Comparison of ENCODE assay signal across 8 cellular contexts in genomic region chr19:6536138-6536671, GRCh38.
DNase-seq lines count a peak whose midpoint lies in the region; ATAC-seq and TF ChIP-seq lines count a peak whose summit lies in the region.

No MANE protein-coding gene starts in this region.

- peaks cover 53% of the 10 kb centered on the region for H3K79me2 ChIP-seq in OCI-LY3 (ENCODE audit: low read length)

- H3K4me1 ChIP-seq in BLaER1 treated with 17β-estradiol and CSF1 and Interleukin-3, amounts not matched to agents 10 nM and 100 nM: peaks cover 45 to 72% (median 59%) of the 10 kb centered on the region in 10 experiments
- peaks cover 48% of the 10 kb centered on the region for H3K4me1 ChIP-seq in OCI-LY3 (ENCODE audit: low read length)

- H3K9ac ChIP-seq in BLaER1 treated with 17β-estradiol and CSF1 and Interleukin-3, amounts not matched to agents 10 nM and 100 nM: peak overlapping the region in 9 of 11 experiments; percentile 12 to 75 (median 62); a peak in 16 of 22 replicates
- H3K9ac ChIP-seq in OCI-LY3 (ENCODE audit: low read length): 0 out of 2 replicates have a peak overlapping the region, but pooled peaks have one; percentile 34

- peak overlapping the region in 10 of 11 experiments; percentile 59 to 89 (median 83); a peak in 20 of 22 replicates for H3K27ac ChIP-seq in BLaER1 treated with 17β-estradiol and CSF1 and Interleukin-3, amounts not matched to agents 10 nM and 100 nM
- H3K27ac ChIP-seq in OCI-LY3 (ENCODE audit: low read length): peak overlapping the region; percentile 79

- peak overlapping the region; percentile 58 to 91 (median 69) for H3K4me2 ChIP-seq in BLaER1 treated with 17β-estradiol and CSF1 and Interleukin-3, amounts not matched to agents 10 nM and 100 nM
- peak overlapping the region; percentile 57 for H3K4me2 ChIP-seq in OCI-LY3 (ENCODE audit: low read length)

- H2AFZ ChIP-seq in OCI-LY3 (ENCODE audit: low read depth, low read length): no peak overlapping the region

- H3K27me3 ChIP-seq in BLaER1 treated with 17β-estradiol and CSF1 and Interleukin-3, amounts not matched to agents 10 nM and 100 nM: no peaks in the 10 kb centered on the region
- H3K27me3 ChIP-seq in OCI-LY3 (ENCODE audit: low read depth, low read length): no peaks in the 10 kb centered on the region

- H3K4me3 ChIP-seq in BLaER1 treated with 17β-estradiol and CSF1 and Interleukin-3, amounts not matched to agents 10 nM and 100 nM: peak overlapping the region in 1 of 10 experiments; percentile 9; a peak in 1 of 20 replicates
- H3K4me3 ChIP-seq in OCI-LY3 (ENCODE audit: low read length): peak overlapping the region; percentile 24

- peaks cover 14 to 27% (median 21%) of the 10 kb centered on the region in 11 experiments for H3K36me3 ChIP-seq in BLaER1 treated with 17β-estradiol and CSF1 and Interleukin-3, amounts not matched to agents 10 nM and 100 nM
- peaks cover 81% of the 10 kb centered on the region for H3K36me3 ChIP-seq in OCI-LY3 (replicated peaks; ENCODE audit: low read depth, low read length)

- TF ChIP-seq CTCF in OCI-LY3 (IDR thresholded peaks at IDR 0.05; ENCODE audit: low read depth, low read length): no peak

- peak; percentile 77 for ATAC-seq in GM18909 (IDR thresholded peaks at IDR 0.05; ENCODE audit: poor library complexity, unreplicated experiment)
- ATAC-seq in HG03066 (IDR thresholded peaks at IDR 0.05; ENCODE audit: low read depth, unreplicated experiment): peak; percentile 64

- peaks cover 5 to 40% (median 14%) of the 10 kb centered on the region in 11 experiments; a peak in 16 of 22 replicates for H4K20me1 ChIP-seq in BLaER1 treated with 17β-estradiol and CSF1 and Interleukin-3, amounts not matched to agents 10 nM and 100 nM
- peaks cover 55% of the 10 kb centered on the region for H4K20me1 ChIP-seq in OCI-LY3 (ENCODE audit: insufficient read depth, low read length)

- DNase-seq in activated T-cell treated with anti-CD3 and anti-CD28 coated beads, Interleukin-2, amount 50 U/mL, for 1 hour: peak; percentile 79
- DNase-seq in glomerular visceral epithelial cell (ENCODE audit: extremely low spot score) (peak; percentile 83), AG20443 (ENCODE audit: low spot score) (no peak)
- peak; percentile 31 to 76 (median 47) for DNase-seq in stimulated activated CD4-positive, alpha-beta T cell treated with anti-CD3 and anti-CD28 coated beads, TNF-alpha, amount 100 ng/mL, for 24 hours (ENCODE audit: low read depth in 3 of 3)

- peaks cover 0 to 14% (median 8%) of the 10 kb centered on the region in 11 experiments; a peak in 12 of 22 replicates for H3K9me3 ChIP-seq in BLaER1 treated with 17β-estradiol and CSF1 and Interleukin-3, amounts not matched to agents 10 nM and 100 nM (replicated peaks in 1 of 11)
- H3K9me3 ChIP-seq in OCI-LY3 (ENCODE audit: insufficient read depth, low read length): no peaks in the 10 kb centered on the region
